In the genomic region with DNA sequence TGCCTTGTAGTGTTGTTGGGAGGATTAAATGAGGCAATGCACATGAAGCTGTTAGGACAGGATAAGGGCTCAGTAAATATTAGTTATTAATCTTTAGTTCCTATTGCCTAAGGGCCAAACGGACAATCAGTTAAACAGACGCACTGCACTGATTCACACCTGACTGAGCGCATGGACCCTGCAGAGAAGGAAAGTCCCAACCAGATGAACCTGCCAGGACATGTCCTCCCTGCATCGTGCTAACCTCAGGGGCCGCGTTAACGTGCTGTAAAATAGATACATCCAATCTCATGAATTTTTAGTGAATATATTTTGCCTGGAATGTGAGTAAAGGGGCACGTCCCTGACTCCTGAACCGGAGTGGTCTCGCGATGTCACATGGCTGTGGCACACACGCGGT, we compare ENCODE assay signal across 2 cellular contexts.
TF ChIP-seq lines count a peak whose summit lies in the region.

No MANE protein-coding gene starts in this region.

TF ChIP-seq in H1, 55 proteins besides CTCF, POLR2A, EP300 and RAD21:
- TF ChIP-seq RNF2 (IDR thresholded peaks at IDR 0.05; ENCODE audit: borderline replicate concordance, low read depth, low read length, missing control alignments, poor library complexity, severe bottlenecking) (no peak), RBBP5 (IDR thresholded peaks at IDR 0.05; ENCODE audit: borderline replicate concordance, low read depth, low read length) (no peak), BRCA1 (IDR thresholded peaks at IDR 0.05; ENCODE audit: low read depth, low read length) (no peak), NANOG (IDR thresholded peaks at IDR 0.05; ENCODE audit: insufficient read depth, low read depth, low read length, poor library complexity, severe bottlenecking) (no peak)
- TF ChIP-seq, protein P1, sequence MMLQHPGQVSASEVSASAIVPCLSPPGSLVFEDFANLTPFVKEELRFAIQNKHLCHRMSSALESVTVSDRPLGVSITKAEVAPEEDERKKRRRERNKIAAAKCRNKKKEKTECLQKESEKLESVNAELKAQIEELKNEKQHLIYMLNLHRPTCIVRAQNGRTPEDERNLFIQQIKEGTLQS (IDR thresholded peaks at IDR 0.05; ENCODE audit: insufficient read depth, low read depth, low read length) = no peak

TF ChIP-seq in GM23338, 12 proteins besides CTCF, POLR2A, EP300 and RAD21:
- TF ChIP-seq CREB1 (CRISPR knock-in tag; IDR thresholded peaks at IDR 0.05; ENCODE audit: low read depth) = no peak
- TF ChIP-seq ZNF114 (CRISPR knock-in tag; IDR thresholded peaks at IDR 0.05) = no peak
- no peak for TF ChIP-seq STAT1 (IDR thresholded peaks at IDR 0.05; ENCODE audit: unreplicated experiment)
- TF ChIP-seq ZNF331 (CRISPR knock-in tag; IDR thresholded peaks at IDR 0.05; ENCODE audit: low read depth) = no peak
TF ChIP-seq in GM23338: peak in this region for 0.
